In the genomic region with DNA sequence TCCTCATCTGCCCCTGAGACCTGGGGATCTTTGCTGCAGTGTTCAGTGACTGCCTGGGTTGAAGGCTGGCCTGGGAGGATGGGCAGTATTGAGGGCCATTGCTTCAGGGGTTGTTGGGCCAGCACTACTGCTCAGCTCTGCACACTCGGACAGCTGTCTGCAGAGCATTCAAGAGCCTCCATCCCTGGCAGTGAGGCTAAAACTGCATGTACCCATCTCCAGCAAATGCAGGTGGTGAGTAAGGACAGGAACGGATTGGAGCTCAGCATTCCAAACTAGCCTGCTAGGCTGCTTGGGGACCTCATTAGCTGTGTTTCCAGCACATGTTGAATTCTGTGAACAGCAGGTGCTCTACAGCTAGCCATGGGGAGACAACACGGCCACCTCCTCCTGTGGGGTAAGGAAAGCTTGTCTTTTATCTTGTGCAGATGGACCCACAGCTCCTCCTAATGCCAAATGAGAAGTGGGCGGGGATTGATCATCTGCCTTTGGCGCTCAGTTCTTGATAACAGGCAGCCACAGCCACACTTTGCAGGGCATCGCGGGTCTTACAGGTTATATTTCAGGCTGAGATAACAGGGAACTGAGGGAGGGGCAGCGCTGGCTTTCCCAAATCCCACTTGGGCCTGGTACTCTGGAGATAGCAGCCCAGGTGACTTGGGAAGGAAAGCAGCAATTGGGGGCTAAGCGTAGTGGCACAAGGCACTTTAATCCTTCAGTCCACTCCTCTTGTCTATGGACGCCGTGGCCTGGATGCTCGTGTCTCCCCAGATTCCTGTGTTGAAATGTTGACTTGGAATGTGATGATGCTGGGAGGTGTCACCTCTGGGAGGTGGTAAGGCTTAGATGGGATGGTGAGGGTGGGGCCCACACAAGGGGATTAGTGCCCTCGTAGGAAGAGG, we compare ENCODE assay signal across 19 cellular contexts.
DNase-seq lines count a peak whose midpoint lies in the region; ATAC-seq and TF ChIP-seq lines count a peak whose summit lies in the region.
"Had no signal": no experiment of that assay in that cellular context is flagged by ENCODE, and none has a peak within 500 bp of the region (broad histone marks: within the 10 kb centered on the region; RNA-seq: fewer than 3 reads in every experiment).

No MANE protein-coding gene starts in this region.

- no peaks in the 10 kb centered on the region for H3K4me1 ChIP-seq in neural progenitor cell
- H3K4me1 ChIP-seq: SJSA1 had no signal

- H3K79me2 ChIP-seq in neural progenitor cell (ENCODE audit: low read depth) = no peaks in the 10 kb centered on the region

- no peaks in the 10 kb centered on the region for H3K9me3 ChIP-seq in neural progenitor cell (ENCODE audit: low read depth)
- H3K9me3 ChIP-seq: SJSA1 had no signal

- no peak overlapping the region for H3K4me3 Mint-ChIP-seq in neural progenitor cell
- H3K4me3 Mint-ChIP-seq: CD4-positive, alpha-beta memory T cell had no signal

- H3K9me3 Mint-ChIP-seq in neural progenitor cell = peaks cover 7% of the 10 kb centered on the region

- no peak overlapping the region for H3K9ac ChIP-seq in neural progenitor cell
- H3K9ac ChIP-seq: GM23248 had no signal

- DNase-seq in activated CD8-positive, alpha-beta memory T cell treated with anti-CD3 and anti-CD28 coated beads for 24 hours = peak; percentile 28
- DNase-seq in activated CD8-positive, alpha-beta memory T cell treated with anti-CD3 and anti-CD28 coated beads, Interleukin-2, amount 50 U/mL, for 4 hours = no peak
- DNase-seq in coronary artery (ENCODE audit: low spot score) = peak; percentile 50
- DNase-seq in neural progenitor cell (ENCODE audit: low spot score) = no peak
- no peak for DNase-seq in G401 (ENCODE audit: low spot score)
- DNase-seq in KG1 (lab: John Stamatoyannopoulos, UW) = no peak
- DNase-seq in NCI-H446 treated with DMSO at 0.1 percent for 48 hours (lab: John Stamatoyannopoulos, UW) = no peak
- DNase-seq: 8988T; Calu3; CD4-positive, alpha-beta memory T cell; GM23248; Kasumi-1; NCI-H1105 treated with DMSO at 0.1 percent for 48 hours; NCI-H187; NCI-H774; PC-9 had no signal

- no peaks in the 10 kb centered on the region for H3K36me3 Mint-ChIP-seq in neural progenitor cell
- H3K36me3 Mint-ChIP-seq: CD4-positive, alpha-beta memory T cell had no signal

- H3K27me3 Mint-ChIP-seq in neural progenitor cell (ENCODE audit: insufficient read depth, low read depth) = peaks cover 6% of the 10 kb centered on the region

- H3K27ac Mint-ChIP-seq in neural progenitor cell = peak overlapping the region; percentile 43
- H3K27ac Mint-ChIP-seq: CD4-positive, alpha-beta memory T cell had no signal

- H3K4me3 ChIP-seq in coronary artery (no peak overlapping the region), neural progenitor cell (no peak overlapping the region)
- H3K4me3 ChIP-seq: GM12878, GM23248, PC-9, SJSA1 had no signal

- H3K27me3 ChIP-seq in neural progenitor cell = no peaks in the 10 kb centered on the region
- H3K27me3 ChIP-seq: SJSA1 had no signal

- no peaks in the 10 kb centered on the region for H3K36me3 ChIP-seq in neural progenitor cell
- H3K36me3 ChIP-seq: SJSA1 had no signal

- H3K4me1 Mint-ChIP-seq in neural progenitor cell = peaks cover 4% of the 10 kb centered on the region
- H3K4me1 Mint-ChIP-seq: CD4-positive, alpha-beta memory T cell had no signal

- in situ Hi-C loops in G401 (cut with HindIII; ENCODE audit: low sequenced_read_pairs) = no loop called here

- no peak for ATAC-seq in HG03378 (IDR thresholded peaks at IDR 0.05; ENCODE audit: unreplicated experiment)
- ATAC-seq: GM12878 had no signal

- H3F3A ChIP-seq in neural progenitor cell (ENCODE audit: low read depth) = no peaks in the 10 kb centered on the region

- no peak overlapping the region for H3K4me2 ChIP-seq in neural progenitor cell
- H3K4me2 ChIP-seq: PC-9 had no signal

- no peak for TF ChIP-seq CTCF in coronary artery (IDR thresholded peaks at IDR 0.05)
- TF ChIP-seq CTCF in neural progenitor cell (IDR thresholded peaks at IDR 0.05) = no peak

- H4K20me1 ChIP-seq in neural progenitor cell (ENCODE audit: low read depth) = no peaks in the 10 kb centered on the region

- H3K27ac ChIP-seq in coronary artery (no peak overlapping the region), neural progenitor cell (no peak overlapping the region)
- H3K27ac ChIP-seq: GM23248, PC-9, SJSA1 had no signal

- no peak overlapping the region for H2AFZ ChIP-seq in neural progenitor cell (replicated peaks)
- H2AFZ ChIP-seq: GM23248, PC-9 had no signal

Comparison
In these comparisons a context has a peak if more than half of its experiments do, and no peak if none do; other contexts are left out.
1. DNase-seq: peak in activated CD8-positive, alpha-beta memory T cell treated with anti-CD3 and anti-CD28 coated beads for 24 hours (single experiment) and coronary artery (single experiment); none in activated CD8-positive, alpha-beta memory T cell treated with anti-CD3 and anti-CD28 coated beads, Interleukin-2, amount 50 U/mL, for 4 hours (single experiment), neural progenitor cell (single experiment), G401 (single experiment), KG1 (single experiment) and NCI-H446 treated with DMSO at 0.1 percent for 48 hours (single experiment).